Comparison of ENCODE assay signal across 7 cellular contexts in the genomic region with DNA sequence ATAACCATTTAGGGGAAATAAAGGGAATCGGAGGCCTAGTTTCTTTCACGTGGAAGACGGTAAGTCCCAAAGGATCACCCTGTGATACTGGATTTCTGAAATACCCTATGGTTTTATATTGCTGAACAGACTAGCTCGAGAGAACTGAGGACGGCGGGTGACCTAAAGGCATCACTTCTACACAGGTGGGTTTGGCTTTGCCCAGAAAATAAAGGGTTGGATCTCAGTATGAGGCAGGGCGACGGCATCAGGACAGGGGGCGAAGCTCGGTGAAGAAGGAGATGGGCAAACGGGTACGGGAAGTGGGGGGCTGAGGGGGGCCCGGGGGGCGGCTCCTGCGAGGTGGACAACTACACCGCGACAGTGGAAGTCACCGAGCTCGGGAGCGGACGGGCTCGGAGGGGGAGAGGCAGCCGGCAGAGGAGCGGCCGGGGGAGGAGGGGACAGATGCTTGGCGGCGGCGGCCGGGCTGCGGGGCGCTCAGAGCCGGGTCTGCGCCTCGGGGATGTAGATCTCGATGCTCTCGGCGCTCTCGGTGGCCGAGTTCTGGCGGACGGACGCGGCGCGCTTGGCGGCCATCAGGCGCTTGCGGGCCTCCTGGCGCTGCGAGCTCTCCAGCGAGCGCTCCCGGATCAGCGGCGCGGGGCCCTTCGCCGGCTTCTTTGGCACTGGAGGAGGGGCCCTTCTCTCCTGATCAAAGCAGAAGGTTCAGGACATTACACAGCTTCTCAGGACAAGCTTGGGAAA. TPM values are rescaled to one million over a fixed set of nuclear protein-coding genes. Genes with fewer than 3 reads are reported as not detected.
DNase-seq lines count a peak whose midpoint lies in the region; ATAC-seq, FAIRE-seq and TF ChIP-seq lines count a peak whose summit lies in the region.

No MANE protein-coding gene starts in this region.

- H3K4me3 Mint-ChIP-seq in T-helper 17 cell (peak overlapping the region; percentile 83), endodermal cell (peak overlapping the region; percentile 63), mesothelial cell of epicardium (peak overlapping the region; percentile 78)

- H3K9me3 Mint-ChIP-seq in endodermal cell (no peaks in the 10 kb centered on the region), mesothelial cell of epicardium (no peaks in the 10 kb centered on the region)

- no peaks in the 10 kb centered on the region for H3K9me3 ChIP-seq in T-helper 17 cell (ENCODE audit: control insufficient read depth, low read length, poor library complexity, severe bottlenecking)
- H3K9me3 ChIP-seq in endodermal cell (ENCODE audit: control insufficient read depth, low read length), result peaks cover 6% of the 10 kb centered on the region
- H3K9me3 ChIP-seq in transverse colon, result no peaks in the 10 kb centered on the region

- no peak for TF ChIP-seq EP300 in transverse colon (IDR thresholded peaks at IDR 0.05; ENCODE audit: low read depth)

- WGBS in endodermal cell (ENCODE audit: insufficient coverage in 1 of 2, insufficient read length in 1 of 2), 2 experiments, result 17 to 77% methylated on average over 4 to 58 of the region's 58 CpGs
- WGBS in transverse colon (ENCODE audit: low coverage in 1 of 2), 2 donors, result 24 to 62% methylated on average over 11 to 36 of the region's 58 CpGs

- H3K27me3 ChIP-seq in endodermal cell (ENCODE audit: control insufficient read depth, insufficient read depth, low read length, poor library complexity, severe bottlenecking) (peaks cover 16% of the 10 kb centered on the region), transverse colon (peaks cover 16% of the 10 kb centered on the region)

- peak overlapping the region; percentile 63 for H3K4me3 ChIP-seq in endodermal cell (ENCODE audit: low read length)
- peak overlapping the region; percentile 3 to 59 (median 32) for H3K4me3 ChIP-seq in transverse colon

- no peaks in the 10 kb centered on the region for H3K4me1 ChIP-seq in endodermal cell (ENCODE audit: control insufficient read depth, insufficient read depth, low read length)
- H3K4me1 ChIP-seq in transverse colon, result peaks cover 0 to 13% (median 2%) of the 10 kb centered on the region in 4 donors

- H3K4me1 Mint-ChIP-seq in T-helper 17 cell, result peaks cover 12% of the 10 kb centered on the region
- peaks cover 29% of the 10 kb centered on the region for H3K4me1 Mint-ChIP-seq in endodermal cell
- peaks cover 11% of the 10 kb centered on the region for H3K4me1 Mint-ChIP-seq in mesothelial cell of epicardium

- H3K27ac ChIP-seq in endodermal cell (ENCODE audit: low read depth, low read length) (no peak overlapping the region), transverse colon (no peak overlapping the region)

- intact Hi-C loops in transverse colon (cut with DNase I; ENCODE audit: low total_unique reads), result no loop called here

- no peak for TF ChIP-seq POLR2A in transverse colon (IDR thresholded peaks at IDR 0.05)

- no peak overlapping the region for H3K9ac ChIP-seq in endodermal cell (ENCODE audit: extremely low read depth, low read length, poor library complexity, severe bottlenecking)

- H3K36me3 Mint-ChIP-seq in T-helper 17 cell (ENCODE audit: low read depth) (no peaks in the 10 kb centered on the region), endodermal cell (ENCODE audit: low read depth) (no peaks in the 10 kb centered on the region), mesothelial cell of epicardium (no peaks in the 10 kb centered on the region)

- in situ Hi-C loops in transverse colon (cut with MboI; ENCODE audit: low pct_ligation_motif_present in 1 of 4, low pct_unique_long_range_greater_than_20kb in 1 of 4, low sequenced_read_pairs in 3 of 4), result no loop called here

- FAIRE-seq in GM19239 (lab: Jason Lieb, UNC), result no peak

- peak; percentile 30 for ATAC-seq in T-helper 17 cell
- ATAC-seq in HG02642 (IDR thresholded peaks at IDR 0.05; ENCODE audit: poor library complexity, unreplicated experiment), result no peak

- H3K27ac Mint-ChIP-seq in T-helper 17 cell, result peak overlapping the region; percentile 74
- H3K27ac Mint-ChIP-seq in endodermal cell, result peak overlapping the region; percentile 72
- no peak overlapping the region for H3K27ac Mint-ChIP-seq in mesothelial cell of epicardium

- DNase-seq in GM20000 (ENCODE audit: low spot score), result peak; percentile 42
- peak in 1 of 3 donors; percentile 12 for DNase-seq in T-helper 17 cell
- peak; percentile 87 for DNase-seq in endodermal cell
- peak; percentile 45 to 73 for DNase-seq in mesothelial cell of epicardium (ENCODE audit: low spot score in 2 of 2, unreplicated experiment in 2 of 2)
- peak; percentile 28 for DNase-seq in transverse colon
- no peak for DNase-seq in GM19239 (ENCODE audit: insufficient read length, low spot score)

- TF ChIP-seq CTCF in GM20000 (IDR thresholded peaks at IDR 0.05; ENCODE audit: extremely low read depth, missing control alignments), result no peak
- no peak for TF ChIP-seq CTCF in endodermal cell (conservative IDR thresholded peaks at IDR 0.05)
- no peak for TF ChIP-seq CTCF in mesothelial cell of epicardium (IDR thresholded peaks at IDR 0.05; ENCODE audit: unreplicated experiment)
- no peak for TF ChIP-seq CTCF in transverse colon (IDR thresholded peaks at IDR 0.05)

- H3K36me3 ChIP-seq in endodermal cell (ENCODE audit: control insufficient read depth, insufficient read depth, low read length) (no peaks in the 10 kb centered on the region), transverse colon (no peaks in the 10 kb centered on the region)

- H3K27me3 Mint-ChIP-seq in T-helper 17 cell, result peaks cover 34% of the 10 kb centered on the region
- H3K27me3 Mint-ChIP-seq in endodermal cell (ENCODE audit: insufficient read depth), result peaks cover 14% of the 10 kb centered on the region
- peaks cover 19% of the 10 kb centered on the region for H3K27me3 Mint-ChIP-seq in mesothelial cell of epicardium (ENCODE audit: low read depth)

RNA-seq across cellular contexts. Expression of a gene that starts 48.9 kb away (rescaled TPM):
- total RNA-seq in T-helper 17 cell (10 to 100 TPM; 56.3 to 71.7 TPM), endodermal cell (100 to 1,000 TPM; 417 to 575 TPM), mesothelial cell of epicardium (96.6 to 110 TPM (median 103 TPM) in 3 replicates), transverse colon (100 to 1,000 TPM in 1 of 4 donors, 10 to 100 TPM in 3; 23.2 to 166 (median 53.3) TPM)
- 177 TPM for polyA plus RNA-seq in endodermal cell (2013, experiment 1 of 2)
- 176 TPM for polyA plus RNA-seq in endodermal cell (2013, experiment 2 of 2)
